Comparison of ENCODE assay signal across 28 cellular contexts in the genomic region with DNA sequence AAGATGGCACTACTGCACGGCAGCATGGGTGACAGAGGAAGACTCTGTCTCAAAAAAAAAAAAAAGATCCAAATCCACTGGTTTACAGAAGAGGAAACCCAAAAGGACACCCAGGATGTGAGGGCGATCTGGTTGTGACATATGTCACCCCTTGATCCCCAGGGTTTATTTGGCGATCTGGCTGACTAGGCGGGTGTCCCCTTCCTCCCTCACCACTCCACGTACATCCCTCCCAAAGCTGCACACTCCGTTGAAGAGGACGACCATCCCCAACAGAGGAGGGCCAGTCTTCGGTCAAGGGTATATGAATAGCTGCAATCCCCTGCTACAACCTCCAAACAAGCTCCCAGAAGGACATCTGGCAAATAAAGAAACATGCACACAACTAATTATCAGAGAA.
"Had no signal": no experiment of that assay in that cellular context is flagged by ENCODE, and none has a peak within 500 bp of the region (broad histone marks: within the 10 kb centered on the region; RNA-seq: fewer than 3 reads in every experiment).

No MANE protein-coding gene starts in this region.

- H3K36me3 ChIP-seq: left lung, lower lobe of right lung, right lobe of liver, thyroid gland, transverse colon, upper lobe of right lung, uterus had no signal

- H3K4me1 ChIP-seq: left lung, lower lobe of right lung, parathyroid adenoma, psoas muscle, right lobe of liver, testis, thyroid gland, transverse colon, upper lobe of right lung, uterus had no signal

- H3K4me3 Mint-ChIP-seq: immature natural killer cell; naive thymus-derived CD8-positive, alpha-beta T cell; nephron; neural crest cell; stimulated activated memory B cell treated with anti-CD40 and anti-IgM and Interleukin-4, amounts not matched to agents 10 μg/mL and 1 μg/mL and 100 μg/mL, for 72 hours; stimulated activated naive CD8-positive, alpha-beta T cell treated with anti-CD3 and anti-CD28 coated beads, Interleukin-15, amount 100 ng/mL, for 72 hours had no signal

- DNase-seq: hypothalamus; immature natural killer cell; kidney; left colon; left lung; lower lobe of right lung; mammary epithelial cell; mesenchymal stem cell; naive thymus-derived CD8-positive, alpha-beta T cell; nucleus accumbens; psoas muscle; right lobe of liver; stimulated activated CD4-positive, alpha-beta T cell treated with anti-CD3 and anti-CD28 coated beads, Interleukin-1b, Interleukin-23, amount 100 ng/mL, for 48 hours; stimulated activated CD4-positive, alpha-beta T cell treated with anti-CD3 and anti-CD28 coated beads, Interleukin-2, amount 100 ng/mL, for 48 hours; stimulated activated CD4-positive, alpha-beta T cell treated with anti-CD3 and anti-CD28 coated beads, Interleukin-4, amount 100 ng/mL, for 4 hours; stimulated activated CD8-positive, alpha-beta memory T cell treated with anti-CD3 and anti-CD28 coated beads, Interleukin-4, amount 100 ng/mL, for 48 hours; stimulated activated naive CD4-positive, alpha-beta T cell treated with Interleukin-2 at 50 U/mL for 16 hours; stimulated activated naive CD8-positive, alpha-beta T cell treated with anti-CD3 and anti-CD28 coated beads, Interleukin-15, amount 100 ng/mL, for 72 hours; testis; thyroid gland; transverse colon; upper lobe of right lung; uterus had no signal

- H3K27ac Mint-ChIP-seq: immature natural killer cell; naive thymus-derived CD8-positive, alpha-beta T cell; nephron; stimulated activated memory B cell treated with anti-CD40 and anti-IgM and Interleukin-4, amounts not matched to agents 10 μg/mL and 1 μg/mL and 100 μg/mL, for 72 hours; stimulated activated naive CD8-positive, alpha-beta T cell treated with anti-CD3 and anti-CD28 coated beads, Interleukin-15, amount 100 ng/mL, for 72 hours had no signal

- H3K27ac ChIP-seq: left lung, lower lobe of right lung, parathyroid adenoma, psoas muscle, right lobe of liver, testis, thyroid gland, transverse colon, upper lobe of right lung, uterus had no signal

- H3K9me3 ChIP-seq: testis, thyroid gland had no signal

- H3K27me3 ChIP-seq: right lobe of liver, testis, thyroid gland, transverse colon, upper lobe of right lung, uterus had no signal

- H3K4me1 Mint-ChIP-seq: immature natural killer cell; naive thymus-derived CD8-positive, alpha-beta T cell; nephron; neural crest cell; stimulated activated naive CD8-positive, alpha-beta T cell treated with anti-CD3 and anti-CD28 coated beads, Interleukin-15, amount 100 ng/mL, for 72 hours had no signal

- H3K4me3 ChIP-seq: left lung, lower lobe of right lung, psoas muscle, right lobe of liver, smooth muscle cell, testis, thyroid gland, transverse colon, upper lobe of right lung, uterus had no signal
